8 cellular contexts compared by ENCODE assay signal in the genomic region with DNA sequence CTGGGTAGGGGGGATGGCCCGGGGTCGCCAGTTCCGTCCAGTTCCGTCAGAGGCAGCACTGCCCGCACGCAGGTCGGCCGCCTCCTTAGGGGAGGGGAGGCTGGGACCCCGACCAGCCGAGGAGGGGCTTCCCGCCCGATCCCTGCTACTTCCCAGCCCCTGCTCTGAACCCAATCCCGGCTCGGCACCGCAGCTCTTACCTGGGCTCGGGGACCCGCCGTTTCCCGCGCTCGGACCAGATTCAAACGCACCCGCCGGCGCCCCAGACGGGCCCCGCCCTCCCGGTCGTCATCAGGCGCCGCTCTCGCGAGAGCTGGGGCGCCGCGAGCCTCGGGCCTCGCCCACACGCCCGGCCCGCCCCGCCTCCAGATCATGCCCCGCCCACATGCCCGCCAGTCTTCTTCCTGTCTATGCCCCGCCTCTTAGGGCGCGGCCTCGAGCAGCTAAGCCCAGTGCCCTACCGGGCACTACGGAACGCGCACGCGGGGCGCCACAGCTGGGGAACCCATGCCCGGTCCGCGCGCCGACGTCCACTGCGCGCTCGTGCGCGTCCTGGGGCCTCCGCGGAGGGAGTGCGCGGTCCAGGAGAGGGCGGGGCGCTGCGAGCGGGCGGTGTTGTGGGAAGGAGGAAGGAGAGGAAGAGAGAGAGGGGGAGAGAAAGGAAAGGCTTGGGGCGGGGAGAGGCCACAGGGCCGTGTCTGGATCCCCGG. TPM values are rescaled to one million over a fixed set of nuclear protein-coding genes. Genes with fewer than 3 reads are reported as not detected.
DNase-seq lines count a peak whose midpoint lies in the region; ATAC-seq and TF ChIP-seq lines count a peak whose summit lies in the region.

A gene with protein sequence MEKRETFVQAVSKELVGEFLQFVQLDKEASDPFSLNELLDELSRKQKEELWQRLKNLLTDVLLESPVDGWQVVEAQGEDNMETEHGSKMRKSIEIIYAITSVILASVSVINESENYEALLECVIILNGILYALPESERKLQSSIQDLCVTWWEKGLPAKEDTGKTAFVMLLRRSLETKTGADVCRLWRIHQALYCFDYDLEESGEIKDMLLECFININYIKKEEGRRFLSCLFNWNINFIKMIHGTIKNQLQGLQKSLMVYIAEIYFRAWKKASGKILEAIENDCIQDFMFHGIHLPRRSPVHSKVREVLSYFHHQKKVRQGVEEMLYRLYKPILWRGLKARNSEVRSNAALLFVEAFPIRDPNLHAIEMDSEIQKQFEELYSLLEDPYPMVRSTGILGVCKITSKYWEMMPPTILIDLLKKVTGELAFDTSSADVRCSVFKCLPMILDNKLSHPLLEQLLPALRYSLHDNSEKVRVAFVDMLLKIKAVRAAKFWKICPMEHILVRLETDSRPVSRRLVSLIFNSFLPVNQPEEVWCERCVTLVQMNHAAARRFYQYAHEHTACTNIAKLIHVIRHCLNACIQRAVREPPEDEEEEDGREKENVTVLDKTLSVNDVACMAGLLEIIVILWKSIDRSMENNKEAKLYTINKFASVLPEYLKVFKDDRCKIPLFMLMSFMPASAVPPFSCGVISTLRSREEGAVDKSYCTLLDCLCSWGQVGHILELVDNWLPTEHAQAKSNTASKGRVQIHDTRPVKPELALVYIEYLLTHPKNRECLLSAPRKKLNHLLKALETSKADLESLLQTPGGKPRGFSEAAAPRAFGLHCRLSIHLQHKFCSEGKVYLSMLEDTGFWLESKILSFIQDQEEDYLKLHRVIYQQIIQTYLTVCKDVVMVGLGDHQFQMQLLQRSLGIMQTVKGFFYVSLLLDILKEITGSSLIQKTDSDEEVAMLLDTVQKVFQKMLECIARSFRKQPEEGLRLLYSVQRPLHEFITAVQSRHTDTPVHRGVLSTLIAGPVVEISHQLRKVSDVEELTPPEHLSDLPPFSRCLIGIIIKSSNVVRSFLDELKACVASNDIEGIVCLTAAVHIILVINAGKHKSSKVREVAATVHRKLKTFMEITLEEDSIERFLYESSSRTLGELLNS (minus strand): TSS at position 281 of the 710 bp plus-strand sequence. CDS start 2,905 bp downstream, outside the sequence.

- peak; percentile 87 for TF ChIP-seq POLR2A in GM19099 (IDR thresholded peaks at IDR 0.05; ENCODE audit: extremely low read depth, insufficient read length, low read depth)

- DNase-seq in Ammon's horn (ENCODE audit: low spot score) (peak; percentile 98), NCI-H510A (lab: John Stamatoyannopoulos, UW) (peak; percentile 98), chondrocyte (ENCODE audit: low spot score) (peak; percentile 99), kidney glomerular epithelial cell (lab: John Stamatoyannopoulos, UW) (peak; percentile 97)
- DNase-seq in activated CD4-positive, alpha-beta T cell treated with anti-CD3 and anti-CD28 coated beads for 24 hours (ENCODE audit: low read depth in 2 of 2) = peak; percentile 96 to 98
- DNase-seq in stimulated activated CD4-positive, alpha-beta T cell treated with anti-CD3 and anti-CD28 coated beads, Interleukin-1b, Interleukin-23, amount 100 ng/mL, for 1 hour (ENCODE audit: low read depth in 2 of 2) = peak; percentile 96 to 98

- peak; percentile 98 for ATAC-seq in HG03432 (IDR thresholded peaks at IDR 0.05; ENCODE audit: unreplicated experiment)

- no peaks in the 10 kb centered on the region for H3K9me3 Mint-ChIP-seq in chondrocyte (ENCODE audit: low read depth)

- H3K27ac Mint-ChIP-seq in chondrocyte (ENCODE audit: unreplicated experiment) = peak within 1 kb of the TSS; percentile 77

- peaks cover 20% of the 10 kb centered on the region for H3K4me1 Mint-ChIP-seq in chondrocyte (ENCODE audit: low read depth)

- H3K36me3 Mint-ChIP-seq in chondrocyte (ENCODE audit: low read depth) = no peaks in the 10 kb centered on the region

- peak; percentile 36 for TF ChIP-seq CTCF in chondrocyte (IDR thresholded peaks at IDR 0.05)

- peak within 1 kb of the TSS; percentile 78 for H3K4me3 Mint-ChIP-seq in chondrocyte (ENCODE audit: unreplicated experiment)

- no peaks in the 10 kb centered on the region for H3K27me3 Mint-ChIP-seq in chondrocyte (ENCODE audit: low read depth)

RNA-seq across cellular contexts. Expression of the gene that starts here (rescaled TPM):
- 13.0 to 21.5 TPM (median 19.0 TPM) in 3 replicates for total RNA-seq in chondrocyte

Comparison
In these comparisons a context has a peak if more than half of its experiments do, and no peak if none do; other contexts are left out.
1. Peak in every context shown above with its lines: DNase-seq and ATAC-seq.